8 cellular contexts compared by ENCODE assay signal in the genomic region with DNA sequence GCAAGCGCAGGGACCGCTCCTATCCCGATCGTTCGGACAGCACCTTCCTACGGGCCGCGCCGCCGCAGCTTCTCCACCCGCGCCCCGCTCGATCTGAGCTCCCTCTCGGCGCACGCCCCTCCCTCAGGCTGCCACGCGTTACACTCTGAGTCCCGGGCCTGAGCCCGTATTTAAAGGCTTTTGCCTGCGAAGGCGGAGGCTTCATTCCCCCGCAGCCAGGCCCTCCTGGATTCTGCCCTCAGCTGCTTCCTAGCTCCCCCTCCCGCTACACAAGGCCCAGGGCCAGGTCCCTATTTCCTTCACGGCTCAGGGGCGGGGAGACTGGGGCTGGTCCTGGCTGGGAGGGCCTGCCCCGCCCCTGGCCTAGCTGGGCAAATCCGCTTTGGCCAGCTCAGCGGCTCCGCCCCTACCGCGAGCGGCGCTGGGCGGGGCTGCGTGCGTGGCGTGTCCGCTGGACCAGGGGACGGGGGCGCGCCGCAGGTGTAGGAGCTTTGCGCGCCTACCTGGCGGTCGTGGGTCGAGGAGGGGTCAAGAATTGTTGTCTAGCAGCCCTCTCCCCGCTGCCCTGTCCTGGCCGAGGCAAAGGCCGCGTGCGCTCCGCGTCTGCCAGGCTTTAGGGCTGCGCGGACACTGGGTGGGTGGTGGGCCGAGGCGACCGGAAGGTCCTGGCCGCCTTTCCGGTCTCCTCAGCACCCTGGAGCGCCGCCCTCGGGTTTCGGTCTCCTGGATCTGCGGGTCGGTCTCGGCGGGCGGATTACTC. TPM values are rescaled to one million over a fixed set of nuclear protein-coding genes. Genes with fewer than 3 reads are reported as not detected.
DNase-seq lines count a peak whose midpoint lies in the region; ATAC-seq, FAIRE-seq and TF ChIP-seq lines count a peak whose summit lies in the region.

Gene UGDH (minus strand): TSS at position 144 of the 760 bp plus-strand sequence. CDS start 5,927 bp downstream, outside the sequence.

- TF ChIP-seq CTCF in adrenal gland (IDR thresholded peaks at IDR 0.05) (no peak), heart left ventricle (IDR thresholded peaks at IDR 0.05) (peak in 4 of 12 donors; percentile 4 to 41 (median 28)), upper lobe of left lung (IDR thresholded peaks at IDR 0.05) (peak in 2 of 6 experiments; percentile 11 to 13)

- H3K9me3 ChIP-seq in adrenal gland (replicated peaks in 1 of 3) (no peaks in the 10 kb centered on the region), heart left ventricle (peaks cover 0 to 6% (median 0%) of the 10 kb centered on the region in 12 donors), upper lobe of left lung (peaks cover 0 to 3% (median 0%) of the 10 kb centered on the region in 4 donors)

- H3K4me3 ChIP-seq in adrenal gland (peak within 1 kb of the TSS; percentile 66 to 99 (median 93)), heart left ventricle (peak within 1 kb of the TSS; percentile 54 to 97 (median 76)), upper lobe of left lung (peak within 1 kb of the TSS; percentile 58 to 88 (median 74))

- ATAC-seq in HG02852 (IDR thresholded peaks at IDR 0.05; ENCODE audit: unreplicated experiment) (peak; percentile 96), heart left ventricle (peak; percentile 98 to 99 (median 99)), upper lobe of left lung (ENCODE audit: low FRiP score in 2 of 2) (peak; percentile 97 to 100)

- 0% methylated on average over 9 to 72 of the region's 72 CpGs for WGBS in adrenal gland, 4 donors
- WGBS in heart left ventricle, 4 donors: 0 to 2% (median 0%) methylated on average over 13 to 72 of the region's 72 CpGs
- WGBS in upper lobe of left lung, 2 donors: 0% methylated on average over 19 to 50 of the region's 72 CpGs

- H3K4me1 ChIP-seq in adrenal gland (replicated peaks in 1 of 2) (peaks cover 9 to 43% of the 10 kb centered on the region in 2 donors), heart left ventricle (peaks cover 0 to 30% (median 17%) of the 10 kb centered on the region in 12 donors), upper lobe of left lung (peaks cover 12 to 21% (median 16%) of the 10 kb centered on the region in 4 donors)

- DNase-seq in GM12892 (ENCODE audit: insufficient read length) (peak; percentile 97), NCI-H146 (lab: John Stamatoyannopoulos, UW) (peak; percentile 98), T-helper 1 cell (peak; percentile 85 to 94 (median 87)), adrenal gland (peak; percentile 96 to 99 (median 97)), heart left ventricle (peak; percentile 96 to 99 (median 98)), posterior cingulate gyrus (peak; percentile 91 to 100 (median 97)), upper lobe of left lung (peak; percentile 98)

- FAIRE-seq in GM12892 (lab: Jason Lieb, UNC): peak; percentile 99

- H3K27ac ChIP-seq in adrenal gland: peak within 1 kb of the TSS; percentile 66 to 99 (median 92)
- H3K27ac ChIP-seq in heart left ventricle: peak within 1 kb of the TSS; percentile 87 to 97 (median 95)
- peak within 1 kb of the TSS; percentile 88 to 95 (median 90) for H3K27ac ChIP-seq in upper lobe of left lung

- peak in 1 of 4 donors; percentile 46 for TF ChIP-seq EP300 in upper lobe of left lung (IDR thresholded peaks at IDR 0.05)

- H3K36me3 ChIP-seq in adrenal gland (replicated peaks in 1 of 2) (no peaks in the 10 kb centered on the region), heart left ventricle (peaks cover 0 to 16% (median 2%) of the 10 kb centered on the region in 9 donors), upper lobe of left lung (peaks cover 0 to 7% (median 1%) of the 10 kb centered on the region in 4 donors)

- intact Hi-C loops in adrenal gland (cut with DNase I) (no loop called here), heart left ventricle (cut with DNase I) (loop anchor here (1.0 to 10.0 kb wide), 13 partner anchors 69 to 527 kb away; partner anchors contain the start of genes SMIM14 (in 8 of the 10), PDS5A (in 6 of the 10), LIAS (in 3 of the 10) and RPL9 (in 3 of the 10)), posterior cingulate gyrus (cut with DNase I) (loop anchor here (1.0 to 5.0 kb wide), 5 partner anchors 55 to 530 kb away; partner anchors contain the start of genes N4BP2, PDS5A and UBE2K)

- TF ChIP-seq POLR2A in GM12892 (IDR thresholded peaks at IDR 0.05; ENCODE audit: low read depth, low read length) (peak; percentile 93), adrenal gland (IDR thresholded peaks at IDR 0.05) (peak; percentile 70 to 98), heart left ventricle (IDR thresholded peaks at IDR 0.05) (peak; percentile 62 to 94), upper lobe of left lung (IDR thresholded peaks at IDR 0.05) (peak; percentile 68 to 98 (median 90))

- no peaks in the 10 kb centered on the region for H3K27me3 ChIP-seq in adrenal gland
- H3K27me3 ChIP-seq in heart left ventricle: no peaks in the 10 kb centered on the region
- no peaks in the 10 kb centered on the region for H3K27me3 ChIP-seq in upper lobe of left lung

RNA-seq across cellular contexts. Expression of gene UGDH, which starts in this region (rescaled TPM):
- polyA plus RNA-seq in GM12892 (2012; ENCODE audit: missing spikeins): 30.6 TPM
- 10 to 100 TPM; 33.7 to 93.3 (median 47.5) TPM for total RNA-seq in adrenal gland
- polyA plus RNA-seq in adrenal gland: 10 to 100 TPM; 10.6 to 70.3 (median 11.0) TPM
- total RNA-seq in heart left ventricle: 10 to 100 TPM in 8 of 9 donors, 1 to 10 TPM in 1; 7.3 to 28.6 (median 16.5) TPM
- 10 to 100 TPM in 1 of 2 donors, 1 to 10 TPM in 1; 2.3 to 10.6 TPM for polyA plus RNA-seq in heart left ventricle
- 100 to 1,000 TPM in 2 of 6 donors, 10 to 100 TPM in 4; 30.9 to 115 (median 56.9) TPM for total RNA-seq in upper lobe of left lung

Comparison
In these comparisons a context has a peak if more than half of its experiments do, and no peak if none do; other contexts are left out.
1. Peak in every context shown above with its lines: DNase-seq, ATAC-seq, H3K4me3 ChIP-seq and H3K27ac ChIP-seq.
2. intact Hi-C loops: an anchor here in heart left ventricle (1.0 to 10.0 kb wide) and posterior cingulate gyrus (1.0 to 5.0 kb wide); none called in adrenal gland.